ENCODE assay signal across 8 cellular contexts in genomic region chr1:156740307-156740678, GRCh38. TPM values are rescaled to one million over a fixed set of nuclear protein-coding genes. Genes with fewer than 3 reads are reported as not detected.
DNase-seq lines count a peak whose midpoint lies in the region; ATAC-seq lines count a peak whose summit lies in the region.

No MANE protein-coding gene starts in this region.

- H3K27ac ChIP-seq in iPS-20b (ENCODE audit: low read length) (peak overlapping the region; percentile 68), substantia nigra (ENCODE audit: low read depth, low read length, poor library complexity, severe bottlenecking) (peak overlapping the region; percentile 98)

- peak overlapping the region; percentile 84 for H3K4me3 ChIP-seq in iPS-20b (ENCODE audit: low read length)

- peak overlapping the region; percentile 97 for H3K27ac Mint-ChIP-seq in activated naive CD4-positive, alpha-beta T cell treated with anti-CD3 and anti-CD28 coated beads, Interleukin-2, amount 50 U/mL, for 24 hours
- peak overlapping the region; percentile 97 for H3K27ac Mint-ChIP-seq in activated CD4-positive, alpha-beta memory T cell treated with anti-CD3 and anti-CD28 coated beads, Interleukin-2, amount 10 ng/mL, durations not matched to agents 7 days and 5 days

- H3K27me3 Mint-ChIP-seq in activated naive CD4-positive, alpha-beta T cell treated with anti-CD3 and anti-CD28 coated beads, Interleukin-2, amount 50 U/mL, for 24 hours, result no peaks in the 10 kb centered on the region
- no peaks in the 10 kb centered on the region for H3K27me3 Mint-ChIP-seq in activated CD4-positive, alpha-beta memory T cell treated with anti-CD3 and anti-CD28 coated beads, Interleukin-2, amount 10 ng/mL, durations not matched to agents 7 days and 5 days

- H3K4me3 Mint-ChIP-seq in activated naive CD4-positive, alpha-beta T cell treated with anti-CD3 and anti-CD28 coated beads, Interleukin-2, amount 50 U/mL, for 24 hours, result peak overlapping the region; percentile 97
- H3K4me3 Mint-ChIP-seq in activated CD4-positive, alpha-beta memory T cell treated with anti-CD3 and anti-CD28 coated beads, Interleukin-2, amount 10 ng/mL, durations not matched to agents 7 days and 5 days, result peak overlapping the region; percentile 99

- DNase-seq in activated naive CD4-positive, alpha-beta T cell treated with Interleukin-2 at 50 U/mL for 16 hours, result no peak
- no peak for DNase-seq in activated CD4-positive, alpha-beta memory T cell treated with anti-CD3 and anti-CD28 coated beads, Interleukin-2, amount 10 ng/mL, durations not matched to agents 7 days and 5 days
- DNase-seq in substantia nigra (lab: John Stamatoyannopoulos, UW) (no peak), sciatic nerve (ENCODE audit: low spot score) (no peak), pons (ENCODE audit: low spot score) (no peak)

- H3K9me3 Mint-ChIP-seq in activated naive CD4-positive, alpha-beta T cell treated with anti-CD3 and anti-CD28 coated beads, Interleukin-2, amount 50 U/mL, for 24 hours, result no peaks in the 10 kb centered on the region
- no peaks in the 10 kb centered on the region for H3K9me3 Mint-ChIP-seq in activated CD4-positive, alpha-beta memory T cell treated with anti-CD3 and anti-CD28 coated beads, Interleukin-2, amount 10 ng/mL, durations not matched to agents 7 days and 5 days

- CTCF ChIA-PET in activated CD4-positive, alpha-beta memory T cell treated with anti-CD3 and anti-CD28 coated beads, Interleukin-2, amount 10 ng/mL, durations not matched to agents 7 days and 5 days (lab: Charles Lee), result interaction anchor here (0.5 to 3.6 kb wide), 10 partner anchors 11 to 260 kb away, joined by 3 to 78 read pairs (median 4); partner anchors contain the start of genes HDGF, ISG20L2, METTL25B and PRCC

- peaks cover 11% of the 10 kb centered on the region for H3K36me3 Mint-ChIP-seq in activated naive CD4-positive, alpha-beta T cell treated with anti-CD3 and anti-CD28 coated beads, Interleukin-2, amount 50 U/mL, for 24 hours
- H3K36me3 Mint-ChIP-seq in activated CD4-positive, alpha-beta memory T cell treated with anti-CD3 and anti-CD28 coated beads, Interleukin-2, amount 10 ng/mL, durations not matched to agents 7 days and 5 days (ENCODE audit: low read depth), result peaks cover 57% of the 10 kb centered on the region

- peaks cover 25% of the 10 kb centered on the region for H3K4me1 Mint-ChIP-seq in activated naive CD4-positive, alpha-beta T cell treated with anti-CD3 and anti-CD28 coated beads, Interleukin-2, amount 50 U/mL, for 24 hours
- H3K4me1 Mint-ChIP-seq in activated CD4-positive, alpha-beta memory T cell treated with anti-CD3 and anti-CD28 coated beads, Interleukin-2, amount 10 ng/mL, durations not matched to agents 7 days and 5 days, result peaks cover 59% of the 10 kb centered on the region

- no peaks in the 10 kb centered on the region for H3K9me3 ChIP-seq in iPS-20b (ENCODE audit: insufficient read depth, low read depth, low read length)

- no peak for ATAC-seq in sciatic nerve
- no peak for ATAC-seq in HG02763 (IDR thresholded peaks at IDR 0.05; ENCODE audit: unreplicated experiment)

- H3K27me3 ChIP-seq in iPS-20b (ENCODE audit: insufficient read depth, low read length), result no peaks in the 10 kb centered on the region

- peaks cover 59% of the 10 kb centered on the region for H3K36me3 ChIP-seq in iPS-20b (ENCODE audit: insufficient read depth, low read depth, low read length)

- intact Hi-C loops in sciatic nerve (cut with DNase I), result loop anchor here (5.0 kb wide), 1 partner anchor 1508 kb away; no protein-coding TSS in a partner anchor

- H3K9ac ChIP-seq in iPS-20b (ENCODE audit: low read depth, low read length), result peak overlapping the region; percentile 89

- POLR2A ChIA-PET in activated CD4-positive, alpha-beta memory T cell treated with anti-CD3 and anti-CD28 coated beads, Interleukin-2, amount 10 ng/mL, durations not matched to agents 7 days and 5 days (lab: Charles Lee), result interaction anchor here (1.3 to 5.4 kb wide), 4 partner anchors 11 to 68 kb away, joined by 6 to 150 read pairs (median 82); partner anchors contain the start of genes HDGF, ISG20L2, METTL25B and PRCC

- H3K4me1 ChIP-seq in iPS-20b (ENCODE audit: insufficient read depth, low read length), result peaks cover 12% of the 10 kb centered on the region; the same call in 1 of the 2 replicates

RNA-seq across cellular contexts. Expression of gene MRPL24, which starts 0.6 kb away (rescaled TPM):
- total RNA-seq in activated CD4-positive, alpha-beta memory T cell treated with anti-CD3 and anti-CD28 coated beads, Interleukin-2, amount 10 ng/mL, durations not matched to agents 7 days and 5 days, result 10 to 100 TPM; 40.3 to 43.8 TPM
- total RNA-seq in sciatic nerve, result 59.5 TPM

RNA-seq across cellular contexts. Expression of gene HDGF, which starts 11.2 kb away (rescaled TPM):
- total RNA-seq in activated CD4-positive, alpha-beta memory T cell treated with anti-CD3 and anti-CD28 coated beads, Interleukin-2, amount 10 ng/mL, durations not matched to agents 7 days and 5 days, result 100 to 1,000 TPM; 222 to 229 TPM
- 112 TPM for total RNA-seq in sciatic nerve

RNA-seq across cellular contexts. Expression of gene ISG20L2, which starts 11.7 kb away (rescaled TPM):
- 10 to 100 TPM; 42.0 to 43.3 TPM for total RNA-seq in activated CD4-positive, alpha-beta memory T cell treated with anti-CD3 and anti-CD28 coated beads, Interleukin-2, amount 10 ng/mL, durations not matched to agents 7 days and 5 days
- 19.4 TPM for total RNA-seq in sciatic nerve

RNA-seq across cellular contexts. Expression of gene METTL25B, which starts 12.0 kb away (rescaled TPM):
- total RNA-seq in activated CD4-positive, alpha-beta memory T cell treated with anti-CD3 and anti-CD28 coated beads, Interleukin-2, amount 10 ng/mL, durations not matched to agents 7 days and 5 days, result 10 to 100 TPM; 40.3 to 44.3 TPM
- total RNA-seq in sciatic nerve, result 35.9 TPM

RNA-seq across cellular contexts. Expression of gene PRCC, which starts 27.0 kb away (rescaled TPM):
- total RNA-seq in activated CD4-positive, alpha-beta memory T cell treated with anti-CD3 and anti-CD28 coated beads, Interleukin-2, amount 10 ng/mL, durations not matched to agents 7 days and 5 days, result 10 to 100 TPM; 61.6 to 74.1 TPM
- total RNA-seq in sciatic nerve, result 52.8 TPM
